12 cellular contexts compared by ENCODE assay signal in the genomic region with DNA sequence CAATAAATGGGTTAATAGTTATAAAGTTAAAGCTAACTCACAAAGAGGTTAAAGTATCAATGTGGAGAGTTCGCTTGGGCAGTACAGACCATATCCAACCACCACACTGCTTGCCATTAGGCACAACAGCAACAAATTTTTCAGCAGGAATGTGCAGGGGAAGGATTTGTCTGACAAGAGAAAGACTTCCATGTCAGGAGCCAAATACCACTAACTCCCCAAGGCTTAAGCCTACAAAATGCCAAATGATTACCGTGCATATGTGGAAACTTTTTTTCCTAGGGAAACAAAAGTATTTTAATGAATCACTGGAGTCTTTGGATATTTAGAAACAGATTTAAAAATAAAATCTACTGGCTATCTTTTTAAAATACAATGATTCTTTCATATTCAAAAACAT. TPM values are rescaled to one million over a fixed set of nuclear protein-coding genes. Genes with fewer than 3 reads are reported as not detected.
DNase-seq lines count a peak whose midpoint lies in the region; ATAC-seq, FAIRE-seq and TF ChIP-seq lines count a peak whose summit lies in the region.
"Had no signal": no experiment of that assay in that cellular context is flagged by ENCODE, and none has a peak within 500 bp of the region (broad histone marks: within the 10 kb centered on the region; RNA-seq: fewer than 3 reads in every experiment).

No MANE protein-coding gene starts in this region.

- H3K9me3 ChIP-seq in A549 (no peaks in the 10 kb centered on the region), MG63 (no peaks in the 10 kb centered on the region), fibroblast of lung (ENCODE audit: control insufficient read depth, insufficient read depth, low read depth, low read length) (no peaks in the 10 kb centered on the region), neural progenitor cell (ENCODE audit: low read depth) (no peaks in the 10 kb centered on the region)

- H3K9me3 Mint-ChIP-seq in nephron (no peaks in the 10 kb centered on the region), neural progenitor cell (no peaks in the 10 kb centered on the region)

- H3K27ac ChIP-seq in A549: no peak overlapping the region
- peak overlapping the region; percentile 66 for H3K27ac ChIP-seq in fibroblast of lung (ENCODE audit: insufficient read depth, low read length)
- H3K27ac ChIP-seq in neural progenitor cell: no peak overlapping the region
- H3K27ac ChIP-seq: epithelial cell of prostate had no signal

- H3K9ac ChIP-seq in fibroblast of lung (ENCODE audit: insufficient read depth, low read length) (no peak overlapping the region), neural progenitor cell (no peak overlapping the region)

- no peak overlapping the region for H3K4me3 ChIP-seq in A549
- peak overlapping the region; percentile 2; the same call in 1 of the 2 replicates for H3K4me3 ChIP-seq in MG63
- peak overlapping the region in 2 of 4 experiments; percentile 7 to 15 for H3K4me3 ChIP-seq in fibroblast of lung (replicated peaks in 1 of 4; ENCODE audit: control extremely low read depth in 1 of 4, insufficient read depth in 1 of 4, low read depth in 3 of 4, low read length in 4 of 4)
- no peak overlapping the region for H3K4me3 ChIP-seq in neural progenitor cell

- H4K20me1 ChIP-seq in fibroblast of lung (ENCODE audit: control insufficient read depth, extremely low read depth, insufficient read depth, low read length) (no peaks in the 10 kb centered on the region), neural progenitor cell (ENCODE audit: low read depth) (no peaks in the 10 kb centered on the region)

- H3F3A ChIP-seq in neural progenitor cell (ENCODE audit: low read depth): no peaks in the 10 kb centered on the region

- H3K79me2 ChIP-seq in fibroblast of lung (ENCODE audit: control insufficient read depth, insufficient read depth, low read length) (peaks cover 93% of the 10 kb centered on the region), neural progenitor cell (ENCODE audit: low read depth) (no peaks in the 10 kb centered on the region)

- DNase-seq in A549 (ENCODE audit: low read depth in 1 of 2, low spot score in 1 of 2): no peak
- DNase-seq in MG63: peak; percentile 35
- peak; percentile 75 to 91 for DNase-seq in fibroblast of lung (ENCODE audit: low read depth in 2 of 2)
- DNase-seq in islet precursor cell: no peak
- DNase-seq in NCI-H1694 (lab: John Stamatoyannopoulos, UW): no peak
- DNase-seq in neural progenitor cell (ENCODE audit: low spot score): no peak
- DNase-seq: anterior cingulate cortex, substantia nigra had no signal

- TF ChIP-seq EP300 in A549 (IDR thresholded peaks at IDR 0.05): no peak

- H2AFZ ChIP-seq in fibroblast of lung (ENCODE audit: low read length) (no peak overlapping the region), neural progenitor cell (replicated peaks) (no peak overlapping the region)

- no peak for TF ChIP-seq RAD21 in A549 (conservative IDR thresholded peaks at IDR 0.05 in 1 of 2, IDR thresholded peaks at IDR 0.05 in 1 of 2)

- TF ChIP-seq POLR2A in A549 (IDR thresholded peaks at IDR 0.05; ENCODE audit: low read length): no peak

- peak overlapping the region; percentile 29; the same call in 2 of the 3 replicates for H3K4me2 ChIP-seq in A549
- peak overlapping the region; percentile 2 for H3K4me2 ChIP-seq in fibroblast of lung (ENCODE audit: extremely low read depth, insufficient read depth, low read length)
- H3K4me2 ChIP-seq in neural progenitor cell: no peak overlapping the region

- TF ChIP-seq CTCF in A549 (IDR thresholded peaks at IDR 0.05): no peak
- no peak for TF ChIP-seq CTCF in fibroblast of lung (conservative IDR thresholded peaks at IDR 0.05 in 1 of 2, IDR thresholded peaks at IDR 0.05 in 1 of 2; ENCODE audit: low read depth in 1 of 2, low read length in 2 of 2)
- no peak for TF ChIP-seq CTCF in nephron (IDR thresholded peaks at IDR 0.05; ENCODE audit: unreplicated experiment in 3 of 3)
- TF ChIP-seq CTCF in neural progenitor cell (IDR thresholded peaks at IDR 0.05): no peak

- H3K36me3 Mint-ChIP-seq in nephron (ENCODE audit: low read depth) (no peaks in the 10 kb centered on the region), neural progenitor cell (no peaks in the 10 kb centered on the region)

- POLR2A ChIA-PET in A549 (lab: Yijun Ruan, JAX): no interaction called here

- FAIRE-seq in A549 (lab: Jason Lieb, UNC): no peak

- peaks cover 4% of the 10 kb centered on the region for H3K27me3 Mint-ChIP-seq in nephron (ENCODE audit: low read depth)
- H3K27me3 Mint-ChIP-seq in neural progenitor cell (ENCODE audit: insufficient read depth, low read depth): no peaks in the 10 kb centered on the region

- peak overlapping the region in 2 of 3 experiments; percentile 24 to 44 for H3K27ac Mint-ChIP-seq in nephron
- H3K27ac Mint-ChIP-seq in neural progenitor cell: no peak overlapping the region

- H3K4me3 Mint-ChIP-seq in nephron: no peak overlapping the region
- no peak overlapping the region for H3K4me3 Mint-ChIP-seq in neural progenitor cell

- 67% methylated on average over 2 of the region's 2 CpGs for WGBS in A549 (ENCODE audit: missing lambda C conversion rate)

- CTCF ChIA-PET in A549 (lab: Yijun Ruan, JAX): interaction anchor here (0.7 kb wide), 1 partner anchor 9 kb away, joined by 3 read pairs; a partner anchor contains a TSS

- H3K36me3 ChIP-seq in MG63: peaks cover 13% of the 10 kb centered on the region
- no peaks in the 10 kb centered on the region for H3K36me3 ChIP-seq in fibroblast of lung (ENCODE audit: control insufficient read depth, insufficient read depth, low read length)
- H3K36me3 ChIP-seq in neural progenitor cell: no peaks in the 10 kb centered on the region

- H3K4me1 ChIP-seq in A549 (peaks cover 44% of the 10 kb centered on the region), fibroblast of lung (ENCODE audit: control insufficient read depth, extremely low read depth, insufficient read depth, low read length) (peaks cover 26% of the 10 kb centered on the region), neural progenitor cell (no peaks in the 10 kb centered on the region)

- peak in 1 of 2 experiments; percentile 40; a peak in 2 of 6 replicates for ATAC-seq in A549
- no peak for ATAC-seq in HG02798 (IDR thresholded peaks at IDR 0.05; ENCODE audit: poor library complexity, unreplicated experiment)

- H3K4me1 Mint-ChIP-seq in nephron (peaks cover 63% of the 10 kb centered on the region), neural progenitor cell (peaks cover 5% of the 10 kb centered on the region)

- H3K27me3 ChIP-seq in MG63 (no peaks in the 10 kb centered on the region), fibroblast of lung (ENCODE audit: control insufficient read depth, insufficient read depth, low read length) (no peaks in the 10 kb centered on the region), neural progenitor cell (no peaks in the 10 kb centered on the region)

TF ChIP-seq in A549, 52 proteins besides CTCF, POLR2A, EP300 and RAD21 (continues in another document):
- TF ChIP-seq BHLHE40 (IDR thresholded peaks at IDR 0.05; ENCODE audit: low read depth, low read length) (no peak), PHF8 (IDR thresholded peaks at IDR 0.05; ENCODE audit: borderline replicate concordance, low read depth) (no peak), RCOR1 (IDR thresholded peaks at IDR 0.05; ENCODE audit: low read depth, low read length) (no peak), JUN (IDR thresholded peaks at IDR 0.05) (no peak), EHF (CRISPR knock-in tag; IDR thresholded peaks at IDR 0.05) (no peak), ESRRA (IDR thresholded peaks at IDR 0.05; ENCODE audit: borderline replicate concordance, low read length) (no peak), RARB (CRISPR knock-in tag; IDR thresholded peaks at IDR 0.05) (no peak), EHMT2 (IDR thresholded peaks at IDR 0.05; ENCODE audit: low read depth) (no peak), NFE2L2 (conservative IDR thresholded peaks at IDR 0.05; ENCODE audit: low read length) (no peak), ZFP36 (IDR thresholded peaks at IDR 0.05; ENCODE audit: borderline replicate concordance, partially characterized antibody) (no peak), CBX2 (IDR thresholded peaks at IDR 0.05; ENCODE audit: borderline replicate concordance, low read depth) (no peak)
- TF ChIP-seq, protein P1, sequence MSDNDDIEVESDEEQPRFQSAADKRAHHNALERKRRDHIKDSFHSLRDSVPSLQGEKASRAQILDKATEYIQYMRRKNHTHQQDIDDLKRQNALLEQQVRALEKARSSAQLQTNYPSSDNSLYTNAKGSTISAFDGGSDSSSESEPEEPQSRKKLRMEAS (IDR thresholded peaks at IDR 0.05): no peak

RNA-seq across cellular contexts. Expression of a gene that starts 8.1 kb away (rescaled TPM):
- polyA plus RNA-seq in A549 (2011; rRNA removed) (12.9 and 13.0 TPM in 2 replicates), A549 (2017; fragmentation: RNase III; extraction: RNeasy Plus Mini Kit Qiagen cat#74134 plus additional on column Dnase treatment) (3.3 to 4.9 TPM (median 4.3 TPM) in 3 replicates), fibroblast of lung (41.8 and 222 TPM in 2 replicates)
- 7.3 and 9.5 TPM in 2 replicates for polyA plus RNA-seq in A549 (2012; cell fraction: cytosol; rRNA removed)
- polyA plus RNA-seq in A549 (2012; cell fraction: nucleus; rRNA removed): 9.5 and 12.0 TPM in 2 replicates
- polyA minus RNA-seq in A549 (2011; rRNA and poly(A)+ RNA removed): 41.0 and 47.4 TPM in 2 replicates
- 11.7 and 13.4 TPM in 2 replicates for total RNA-seq in MG63 (2014; rRNA removed; shearing (Covaris generic); ENCODE audit: low replicate concordance)
- total RNA-seq in fibroblast of lung (41.1 and 53.7 TPM in 2 replicates), neural progenitor cell (ENCODE audit: low replicate concordance) (1.2 and 1.8 TPM in 2 replicates)
- 20.8 and 139 TPM in 2 replicates for polyA plus RNA-seq in fibroblast of lung (2012)
- 434 and 1,829 TPM in 2 replicates for polyA minus RNA-seq in fibroblast of lung (ENCODE audit: low replicate concordance)
- total RNA-seq: A172 had no signal

Comparison
In these comparisons a context has a peak if more than half of its experiments do, and no peak if none do; other contexts are left out.
1. DNase-seq: peak in MG63 (single experiment) and fibroblast of lung (2 of 2); none in A549 (0 of 2), islet precursor cell (single experiment), NCI-H1694 (single experiment) and neural progenitor cell (single experiment).